Comparison of ENCODE assay signal across 24 cellular contexts in genomic region chr10:81514811-81515210, GRCh38.
DNase-seq lines count a peak whose midpoint lies in the region; ATAC-seq, FAIRE-seq and TF ChIP-seq lines count a peak whose summit lies in the region.
"Had no signal": no experiment of that assay in that cellular context is flagged by ENCODE, and none has a peak within 500 bp of the region (broad histone marks: within the 10 kb centered on the region; RNA-seq: fewer than 3 reads in every experiment).

No MANE protein-coding gene starts in this region.

- no peak overlapping the region for H3K18ac ChIP-seq in trophoblast cell (ENCODE audit: low read length)

- H2BK12ac ChIP-seq in trophoblast cell (ENCODE audit: low read length) = no peak overlapping the region

- no peak overlapping the region for H4K12ac ChIP-seq in trophoblast cell (ENCODE audit: low read depth, low read length)

- no peak overlapping the region for H2AK5ac ChIP-seq in trophoblast cell (ENCODE audit: low read length)

- H3K36me3 ChIP-seq in GM12878 (ENCODE audit: control insufficient read depth in 2 of 2, insufficient read depth in 2 of 2, low read length in 1 of 2) (no peaks in the 10 kb centered on the region), trophoblast cell (ENCODE audit: control insufficient read depth in 1 of 2, insufficient read depth in 2 of 2, low read length in 2 of 2) (no peaks in the 10 kb centered on the region), upper lobe of right lung (no peaks in the 10 kb centered on the region)
- H3K36me3 ChIP-seq: BLaER1 treated with 17β-estradiol and CSF1 and Interleukin-3, amounts not matched to agents 10 nM and 100 nM had no signal

- no peak overlapping the region for H3K4me3 ChIP-seq in GM12878
- H3K4me3 ChIP-seq in trophoblast cell (ENCODE audit: low read depth, low read length) = no peak overlapping the region
- no peak overlapping the region for H3K4me3 ChIP-seq in upper lobe of right lung
- H3K4me3 ChIP-seq: A549; BLaER1 treated with 17β-estradiol and CSF1 and Interleukin-3, amounts not matched to agents 10 nM and 100 nM had no signal

- TF ChIP-seq RAD21 in GM12878 (IDR thresholded peaks at IDR 0.05; ENCODE audit: insufficient read depth, low read depth, low read length) = no peak

- TF ChIP-seq POLR2A in GM12878 (IDR thresholded peaks at IDR 0.05; ENCODE audit: low read depth, low read length) = no peak

- no peak overlapping the region for H3K9ac ChIP-seq in GM12878 (ENCODE audit: control insufficient read depth, insufficient read depth, low read length)
- no peak overlapping the region for H3K9ac ChIP-seq in trophoblast cell (ENCODE audit: low read length)
- H3K9ac ChIP-seq: BLaER1 treated with 17β-estradiol and CSF1 and Interleukin-3, amounts not matched to agents 10 nM and 100 nM had no signal

- H3K9me3 ChIP-seq in GM12878 (replicated peaks; ENCODE audit: control insufficient read depth, insufficient read depth, low read length) (no peaks in the 10 kb centered on the region), trophoblast cell (ENCODE audit: insufficient read depth, low read depth, low read length) (no peaks in the 10 kb centered on the region), upper lobe of right lung (no peaks in the 10 kb centered on the region)
- H3K9me3 ChIP-seq: A549 had no signal

- no TSS peak for BruUV-seq in GM12878 (replicated peaks; lab: Mats Ljungman, UMichigan)

- H4K8ac ChIP-seq in trophoblast cell (ENCODE audit: low read depth, low read length) = no peak overlapping the region

- RAD21 ChIA-PET in GM12878 (lab: Charles Lee; ENCODE audit: unreplicated experiment) = no interaction called here

- no peaks in the 10 kb centered on the region for H4K20me1 ChIP-seq in GM12878 (ENCODE audit: control insufficient read depth, insufficient read depth)
- H4K20me1 ChIP-seq: BLaER1 treated with 17β-estradiol and CSF1 and Interleukin-3, amounts not matched to agents 10 nM and 100 nM had no signal

- no peaks in the 10 kb centered on the region for H3K79me1 ChIP-seq in trophoblast cell (ENCODE audit: low read length)

- no peak overlapping the region for H2BK120ac ChIP-seq in trophoblast cell (ENCODE audit: insufficient read depth, low read length, poor library complexity)

- H3K23ac ChIP-seq in trophoblast cell (ENCODE audit: low read length) = peak overlapping the region; percentile 61

- POLR2A ChIA-PET in GM12878 (lab: Charles Lee) = no interaction called here

- H3K79me2 ChIP-seq in GM12878 (ENCODE audit: control insufficient read depth, insufficient read depth, low read length) (no peaks in the 10 kb centered on the region), trophoblast cell (ENCODE audit: control insufficient read depth, insufficient read depth, low read length, poor library complexity) (no peaks in the 10 kb centered on the region)

- in situ Hi-C loops in GM12878 (cut with MboI) = no loop called here

- ATAC-seq in GM12878 (no peak), HG03280 (IDR thresholded peaks at IDR 0.05; ENCODE audit: unreplicated experiment) (no peak), upper lobe of right lung (no peak)
- ATAC-seq: A549; CD8-positive, alpha-beta T cell had no signal

- SMC1A ChIA-PET in GM12878 (lab: Charles Lee; ENCODE audit: uncharacterized antibody, unreplicated experiment) = no interaction called here

- H3K27ac ChIP-seq in GM12878 (ENCODE audit: control insufficient read depth, insufficient read depth) = no peak overlapping the region
- H3K27ac ChIP-seq in trophoblast cell (ENCODE audit: low read depth, low read length) = no peak overlapping the region
- H3K27ac ChIP-seq in upper lobe of right lung = no peak overlapping the region
- H3K27ac ChIP-seq: 22Rv1; A549; BLaER1 treated with 17β-estradiol and CSF1 and Interleukin-3, amounts not matched to agents 10 nM and 100 nM; C4-2B had no signal

- H3K27me3 ChIP-seq in GM12878 (replicated peaks in 1 of 2; ENCODE audit: control insufficient read depth in 2 of 2, insufficient read depth in 2 of 2, low read length in 1 of 2) = no peaks in the 10 kb centered on the region
- no peaks in the 10 kb centered on the region for H3K27me3 ChIP-seq in trophoblast cell (ENCODE audit: insufficient read depth, low read length)
- H3K27me3 ChIP-seq in upper lobe of right lung = no peaks in the 10 kb centered on the region
- H3K27me3 ChIP-seq: BLaER1 treated with 17β-estradiol and CSF1 and Interleukin-3, amounts not matched to agents 10 nM and 100 nM had no signal

- H3K4me1 ChIP-seq in GM12878 (ENCODE audit: control insufficient read depth, insufficient read depth, low read length) (no peaks in the 10 kb centered on the region), trophoblast cell (ENCODE audit: control insufficient read depth in 1 of 2, insufficient read depth in 2 of 2, low read length in 2 of 2) (no peaks in the 10 kb centered on the region), upper lobe of right lung (no peaks in the 10 kb centered on the region)
- H3K4me1 ChIP-seq: A549; BLaER1 treated with 17β-estradiol and CSF1 and Interleukin-3, amounts not matched to agents 10 nM and 100 nM had no signal

- no peak overlapping the region for H2BK5ac ChIP-seq in trophoblast cell (ENCODE audit: low read depth, low read length, poor library complexity)

- TF ChIP-seq CTCF in GM12878 (IDR thresholded peaks at IDR 0.05 in 2 of 3, conservative IDR thresholded peaks at IDR 0.05 in 1 of 3; ENCODE audit: control insufficient read depth in 2 of 3, extremely low read depth in 1 of 3, insufficient read depth in 1 of 3, low read depth in 3 of 3, low read length in 3 of 3) (no peak), upper lobe of right lung (IDR thresholded peaks at IDR 0.05) (no peak)

- intact Hi-C loops in GM12878 (cut with micrococcal nuclease; ENCODE audit: unreplicated experiment) (no loop called here), upper lobe of right lung (cut with DNase I) (no loop called here)

- H4K91ac ChIP-seq in trophoblast cell (ENCODE audit: low read depth, low read length) = no peak overlapping the region

- H3K4me2 ChIP-seq in GM12878 (ENCODE audit: control insufficient read depth, insufficient read depth) (no peak overlapping the region), trophoblast cell (ENCODE audit: low read length) (no peak overlapping the region)
- H3K4me2 ChIP-seq: A549; BLaER1 treated with 17β-estradiol and CSF1 and Interleukin-3, amounts not matched to agents 10 nM and 100 nM had no signal

- H2AFZ ChIP-seq in GM12878 (ENCODE audit: control insufficient read depth, low read depth, low read length) (no peak overlapping the region), trophoblast cell (ENCODE audit: insufficient read depth, low read length, poor library complexity) (no peak overlapping the region)

- DNase-seq in COLO829 (ENCODE audit: low spot score) (peak; percentile 10), GM12878 (ENCODE audit: low read depth, low spot score) (no peak), foreskin melanocyte (peak; percentile 54), trophoblast cell (no peak), NCI-H748 (lab: John Stamatoyannopoulos, UW; ENCODE audit: unreplicated experiment) (no peak), upper lobe of right lung (no peak)
- DNase-seq: AML-193; CD4-positive, alpha-beta T cell; CD8-positive, alpha-beta T cell; COR-L47; DMS 273 treated with DMSO at 0.1 percent for 48 hours; DMS153; DMS53; DMS79; DND-41; EL; GDM1 had no signal

- no peak overlapping the region for H3K14ac ChIP-seq in trophoblast cell (ENCODE audit: low read length)

- no peak for TF ChIP-seq EP300 in GM12878 (IDR thresholded peaks at IDR 0.05; ENCODE audit: borderline replicate concordance in 1 of 2, control insufficient read depth in 1 of 2, low read depth in 2 of 2, low read length in 2 of 2)

- no peak overlapping the region for H3K4ac ChIP-seq in trophoblast cell (ENCODE audit: low read depth, low read length)

- peak; percentile 18 for FAIRE-seq in GM12878 (lab: Jason Lieb, UNC)
- FAIRE-seq: A549, GM12891, GM19239 had no signal

- CTCF ChIA-PET in GM12878 (lab: Yijun Ruan, JAX) = interaction anchor here (0.7 kb wide), 1 partner anchor 16 kb away, joined by 3 read pairs; no protein-coding TSS in a partner anchor

TF ChIP-seq in GM12878, 131 proteins besides CTCF, POLR2A, EP300 and RAD21 (continues in another document):
- TF ChIP-seq KAT2A (conservative IDR thresholded peaks at IDR 0.05; ENCODE audit: control insufficient read depth, low read depth, low read length) = no peak
- no peak for TF ChIP-seq ATF7 (IDR thresholded peaks at IDR 0.05; ENCODE audit: low read depth)
- TF ChIP-seq, protein P1, sequence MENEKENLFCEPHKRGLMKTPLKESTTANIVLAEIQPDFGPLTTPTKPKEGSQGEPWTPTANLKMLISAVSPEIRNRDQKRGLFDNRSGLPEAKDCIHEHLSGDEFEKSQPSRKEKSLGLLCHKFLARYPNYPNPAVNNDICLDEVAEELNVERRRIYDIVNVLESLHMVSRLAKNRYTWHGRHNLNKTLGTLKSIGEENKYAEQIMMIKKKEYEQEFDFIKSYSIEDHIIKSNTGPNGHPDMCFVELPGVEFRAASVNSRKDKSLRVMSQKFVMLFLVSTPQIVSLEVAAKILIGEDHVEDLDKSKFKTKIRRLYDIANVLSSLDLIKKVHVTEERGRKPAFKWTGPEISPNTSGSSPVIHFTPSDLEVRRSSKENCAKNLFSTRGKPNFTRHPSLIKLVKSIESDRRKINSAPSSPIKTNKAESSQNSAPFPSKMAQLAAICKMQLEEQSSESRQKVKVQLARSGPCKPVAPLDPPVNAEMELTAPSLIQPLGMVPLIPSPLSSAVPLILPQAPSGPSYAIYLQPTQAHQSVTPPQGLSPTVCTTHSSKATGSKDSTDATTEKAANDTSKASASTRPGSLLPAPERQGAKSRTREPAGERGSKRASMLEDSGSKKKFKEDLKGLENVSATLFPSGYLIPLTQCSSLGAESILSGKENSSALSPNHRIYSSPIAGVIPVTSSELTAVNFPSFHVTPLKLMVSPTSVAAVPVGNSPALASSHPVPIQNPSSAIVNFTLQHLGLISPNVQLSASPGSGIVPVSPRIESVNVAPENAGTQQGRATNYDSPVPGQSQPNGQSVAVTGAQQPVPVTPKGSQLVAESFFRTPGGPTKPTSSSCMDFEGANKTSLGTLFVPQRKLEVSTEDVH (IDR thresholded peaks at IDR 0.05; ENCODE audit: low read depth, partially characterized antibody) = no peak
- TF ChIP-seq NFYA (IDR thresholded peaks at IDR 0.05; ENCODE audit: borderline replicate concordance, low read depth, low read length) = no peak
- no peak for TF ChIP-seq HCFC1 (IDR thresholded peaks at IDR 0.05; ENCODE audit: low read length)
- TF ChIP-seq RBBP5 (conservative IDR thresholded peaks at IDR 0.05) = no peak

Comparison
In these comparisons a context has a peak if more than half of its experiments do, and no peak if none do; other contexts are left out.
1. DNase-seq: peak in COLO829 (single experiment) and foreskin melanocyte (single experiment); none in GM12878 (single experiment), trophoblast cell (0 of 2), NCI-H748 (single experiment) and upper lobe of right lung (single experiment).